ENCODE assay signal across 20 cellular contexts in genomic region chr15:36364377-36364776, GRCh38.
"Had no signal": no experiment of that assay in that cellular context is flagged by ENCODE, and none has a peak within 500 bp of the region (broad histone marks: within the 10 kb centered on the region; RNA-seq: fewer than 3 reads in every experiment).

No MANE protein-coding gene starts in this region.

- H3K9me3 ChIP-seq: ascending aorta, lower lobe of right lung, tibial nerve, uterus had no signal

- H3K9me3 Mint-ChIP-seq: activated CD4-positive, alpha-beta T cell treated with anti-CD3 and anti-CD28 coated beads, Interleukin-2, amount 10 ng/mL, durations not matched to agents 7 days and 5 days; activated naive CD4-positive, alpha-beta T cell treated with anti-CD3 and anti-CD28 coated beads, Interleukin-2, amount 50 U/mL, for 24 hours had no signal

- ATAC-seq: effector memory CD8-positive, alpha-beta T cell; lower lobe of right lung; natural killer cell treated with Interleukin-12 subunit alpha and Interleukin-12 subunit beta and Interleukin-15 and Interleukin-18, amount 100 ng/mL, for 72 hours; stimulated activated naive CD8-positive, alpha-beta T cell treated with anti-CD3 and anti-CD28 coated beads, Interleukin-15, Interleukin-2, amounts not matched to agents 100 U/mL and 50 U/mL, for 24 hours had no signal

- H3K4me3 ChIP-seq: ascending aorta, lower lobe of right lung, tibial nerve, uterus had no signal

- H3K4me3 Mint-ChIP-seq: activated CD4-positive, alpha-beta T cell treated with anti-CD3 and anti-CD28 coated beads, Interleukin-2, amount 10 ng/mL, durations not matched to agents 7 days and 5 days; activated naive CD4-positive, alpha-beta T cell treated with anti-CD3 and anti-CD28 coated beads, Interleukin-2, amount 50 U/mL, for 24 hours; effector memory CD8-positive, alpha-beta T cell; natural killer cell treated with Interleukin-12 subunit alpha and Interleukin-12 subunit beta and Interleukin-15 and Interleukin-18, amount 100 ng/mL, for 72 hours had no signal

- H3K36me3 Mint-ChIP-seq: activated naive CD4-positive, alpha-beta T cell treated with anti-CD3 and anti-CD28 coated beads, Interleukin-2, amount 50 U/mL, for 24 hours; natural killer cell treated with Interleukin-12 subunit alpha and Interleukin-12 subunit beta and Interleukin-15 and Interleukin-18, amount 100 ng/mL, for 72 hours had no signal

- H3K4me1 ChIP-seq: ascending aorta, lower lobe of right lung, uterus had no signal

- H3K4me1 Mint-ChIP-seq: activated CD4-positive, alpha-beta T cell treated with anti-CD3 and anti-CD28 coated beads, Interleukin-2, amount 10 ng/mL, durations not matched to agents 7 days and 5 days; activated naive CD4-positive, alpha-beta T cell treated with anti-CD3 and anti-CD28 coated beads, Interleukin-2, amount 50 U/mL, for 24 hours had no signal

- H3K27ac ChIP-seq: lower lobe of right lung, tibial nerve, uterus had no signal

- H3K36me3 ChIP-seq: ascending aorta, lower lobe of right lung, tibial nerve, uterus had no signal

- DNase-seq: activated CD4-positive, alpha-beta T cell treated with anti-CD3 and anti-CD28 coated beads, Interleukin-2, amount 10 ng/mL, durations not matched to agents 7 days and 5 days; activated CD8-positive, alpha-beta memory T cell treated with anti-CD3 and anti-CD28 coated beads, Interleukin-2, amount 50 U/mL, for 48 hours; activated effector memory CD4-positive, alpha-beta T cell treated with Interleukin-2 at 50 U/mL for 16 hours; activated T-cell treated with anti-CD3 and anti-CD28 coated beads, Interleukin-2, amount 50 U/mL, for 48 hours; dermis blood vessel endothelial cell; effector memory CD8-positive, alpha-beta T cell; foreskin melanocyte; glutamatergic neuron; hypothalamus; islet precursor cell; lower lobe of right lung; posterior cingulate gyrus; stimulated activated CD4-positive, alpha-beta T cell treated with anti-CD3 and anti-CD28 coated beads, Interleukin-2, amount 100 ng/mL, for 24 hours; stimulated activated naive CD8-positive, alpha-beta T cell treated with anti-CD3 and anti-CD28 coated beads, Interleukin-15, Interleukin-2, amounts not matched to agents 100 U/mL and 50 U/mL, for 24 hours; T1000; uterus had no signal

- H3K27me3 Mint-ChIP-seq: activated CD4-positive, alpha-beta T cell treated with anti-CD3 and anti-CD28 coated beads, Interleukin-2, amount 10 ng/mL, durations not matched to agents 7 days and 5 days; activated naive CD4-positive, alpha-beta T cell treated with anti-CD3 and anti-CD28 coated beads, Interleukin-2, amount 50 U/mL, for 24 hours; effector memory CD8-positive, alpha-beta T cell; natural killer cell treated with Interleukin-12 subunit alpha and Interleukin-12 subunit beta and Interleukin-15 and Interleukin-18, amount 100 ng/mL, for 72 hours had no signal

- H3K27ac Mint-ChIP-seq: activated CD4-positive, alpha-beta T cell treated with anti-CD3 and anti-CD28 coated beads, Interleukin-2, amount 10 ng/mL, durations not matched to agents 7 days and 5 days; activated naive CD4-positive, alpha-beta T cell treated with anti-CD3 and anti-CD28 coated beads, Interleukin-2, amount 50 U/mL, for 24 hours; effector memory CD8-positive, alpha-beta T cell; natural killer cell treated with Interleukin-12 subunit alpha and Interleukin-12 subunit beta and Interleukin-15 and Interleukin-18, amount 100 ng/mL, for 72 hours had no signal

- H3K27me3 ChIP-seq: ascending aorta, tibial nerve, uterus had no signal
